Comparison of ENCODE assay signal across 8 cellular contexts in genomic region chr11:125496465-125496817, GRCh38. TPM values are rescaled to one million over a fixed set of nuclear protein-coding genes. Genes with fewer than 3 reads are reported as not detected.
A peak's percentile ranks its signal among the peaks of the same experiment; 100 is the strongest.
DNase-seq lines count a peak whose midpoint lies in the region; ATAC-seq, FAIRE-seq and TF ChIP-seq lines count a peak whose summit lies in the region.

No MANE protein-coding gene starts in this region.

- POLR2A ChIA-PET in activated CD4-positive, alpha-beta memory T cell treated with anti-CD3 and anti-CD28 coated beads, Interleukin-2, amount 10 ng/mL, durations not matched to agents 7 days and 5 days (lab: Charles Lee): interaction anchor here (1.0 kb wide), 1 partner anchor 73 kb away, joined by 3 read pairs; no protein-coding TSS in a partner anchor

- peaks cover 3% of the 10 kb centered on the region for H3K4me1 ChIP-seq in right cardiac atrium (ENCODE audit: control insufficient read depth, insufficient read depth, low read length)
- H3K4me1 ChIP-seq in small intestine (ENCODE audit: control insufficient read depth in 2 of 2, insufficient read depth in 1 of 2, low read depth in 1 of 2, low read length in 1 of 2): no peaks in the 10 kb centered on the region

- no peak overlapping the region for H3K27ac Mint-ChIP-seq in activated CD4-positive, alpha-beta memory T cell treated with anti-CD3 and anti-CD28 coated beads, Interleukin-2, amount 10 ng/mL, durations not matched to agents 7 days and 5 days

- H3K36me3 ChIP-seq in GM06990 (ENCODE audit: control insufficient read depth, insufficient read depth, low read length) (no peaks in the 10 kb centered on the region), small intestine (ENCODE audit: control insufficient read depth in 2 of 2, insufficient read depth in 2 of 2, low read length in 2 of 2) (no peaks in the 10 kb centered on the region)

- ATAC-seq in right cardiac atrium (peak in 1 of 2 donors; percentile 2), HG03439 (IDR thresholded peaks at IDR 0.05; ENCODE audit: unreplicated experiment) (no peak), GM19035 (IDR thresholded peaks at IDR 0.05; ENCODE audit: unreplicated experiment) (no peak)

- 26% methylated on average over 12 of the region's 12 CpGs for WGBS in right cardiac atrium
- WGBS in small intestine, 3 donors: 36 to 53% (median 53%) methylated on average over 12 of the region's 12 CpGs

- H3K4me3 Mint-ChIP-seq in activated CD4-positive, alpha-beta memory T cell treated with anti-CD3 and anti-CD28 coated beads, Interleukin-2, amount 10 ng/mL, durations not matched to agents 7 days and 5 days: peak overlapping the region; percentile 66

- no peaks in the 10 kb centered on the region for H3K27me3 ChIP-seq in GM06990 (replicated peaks; ENCODE audit: control insufficient read depth, insufficient read depth, low read length)
- H3K27me3 ChIP-seq in right cardiac atrium (ENCODE audit: control insufficient read depth, insufficient read depth): no peaks in the 10 kb centered on the region
- H3K27me3 ChIP-seq in small intestine (ENCODE audit: control insufficient read depth in 2 of 2, insufficient read depth in 2 of 2, low read length in 2 of 2): peaks cover 0 to 7% of the 10 kb centered on the region in 2 donors

- no peaks in the 10 kb centered on the region for H3K9me3 Mint-ChIP-seq in activated CD4-positive, alpha-beta memory T cell treated with anti-CD3 and anti-CD28 coated beads, Interleukin-2, amount 10 ng/mL, durations not matched to agents 7 days and 5 days

- CTCF ChIA-PET in activated CD4-positive, alpha-beta memory T cell treated with anti-CD3 and anti-CD28 coated beads, Interleukin-2, amount 10 ng/mL, durations not matched to agents 7 days and 5 days (lab: Charles Lee): no interaction called here

- DNase-seq in GM06990 (ENCODE audit: extremely low read depth, insufficient read length) (no peak), right cardiac atrium (peak; percentile 20 to 66 (median 60)), retinal pigment epithelial cell (ENCODE audit: low read depth) (no peak), small intestine (no peak)
- no peak for DNase-seq in activated CD4-positive, alpha-beta memory T cell treated with anti-CD3 and anti-CD28 coated beads, Interleukin-2, amount 10 ng/mL, durations not matched to agents 7 days and 5 days
- DNase-seq in stimulated activated CD4-positive, alpha-beta T cell treated with anti-CD3 and anti-CD28 coated beads, Interleukin-15, amount 100 ng/mL, for 24 hours: no peak

- H3K27ac ChIP-seq in right cardiac atrium (ENCODE audit: low read length) (peak overlapping the region; percentile 21), small intestine (ENCODE audit: low read depth in 1 of 2, low read length in 1 of 2) (no peak overlapping the region)

- H3K9me3 ChIP-seq in right cardiac atrium (ENCODE audit: control insufficient read depth, low read length) (no peaks in the 10 kb centered on the region), small intestine (ENCODE audit: control insufficient read depth, low read depth) (no peaks in the 10 kb centered on the region)

- H3K36me3 Mint-ChIP-seq in activated CD4-positive, alpha-beta memory T cell treated with anti-CD3 and anti-CD28 coated beads, Interleukin-2, amount 10 ng/mL, durations not matched to agents 7 days and 5 days (ENCODE audit: low read depth): peaks cover 3% of the 10 kb centered on the region

- peaks cover 19% of the 10 kb centered on the region for H3K4me1 Mint-ChIP-seq in activated CD4-positive, alpha-beta memory T cell treated with anti-CD3 and anti-CD28 coated beads, Interleukin-2, amount 10 ng/mL, durations not matched to agents 7 days and 5 days

- H3K27me3 Mint-ChIP-seq in activated CD4-positive, alpha-beta memory T cell treated with anti-CD3 and anti-CD28 coated beads, Interleukin-2, amount 10 ng/mL, durations not matched to agents 7 days and 5 days: peaks cover 49% of the 10 kb centered on the region

- intact Hi-C loops in right cardiac atrium (cut with DNase I): loop anchor here in 1 of 4 donors (10.0 kb wide), 1 partner anchor 68 kb away; the partner anchor contains the start of gene EI24

- H3K4me3 ChIP-seq in GM06990 (replicated peaks; ENCODE audit: low read depth, low read length) (peak overlapping the region; percentile 39), right cardiac atrium (ENCODE audit: low read length) (peak overlapping the region; percentile 81), retinal pigment epithelial cell (ENCODE audit: low read length) (peak overlapping the region; percentile 60), small intestine (ENCODE audit: low read depth in 1 of 2, low read length in 2 of 2) (peak overlapping the region in 1 of 2 donors; percentile 45)

- no peak for TF ChIP-seq CTCF in GM06990 (IDR thresholded peaks at IDR 0.05; ENCODE audit: insufficient read depth, low read length, poor library complexity, severe bottlenecking)
- no peak for TF ChIP-seq CTCF in retinal pigment epithelial cell (conservative IDR thresholded peaks at IDR 0.05; ENCODE audit: low read depth, low read length)

- FAIRE-seq in small intestine (lab: Jason Lieb, UNC): no peak

RNA-seq across cellular contexts. Expression of gene FEZ1, which starts 0.4 kb away (rescaled TPM):
- 1 to 10 TPM; 2.1 to 2.3 TPM for total RNA-seq in activated CD4-positive, alpha-beta memory T cell treated with anti-CD3 and anti-CD28 coated beads, Interleukin-2, amount 10 ng/mL, durations not matched to agents 7 days and 5 days
- 100 to 1,000 TPM in 2 of 4 donors, 10 to 100 TPM in 2; 62.6 to 139 (median 103) TPM for total RNA-seq in right cardiac atrium
- polyA plus RNA-seq in right cardiac atrium: 104 TPM
- polyA plus RNA-seq in small intestine: 10 to 100 TPM in 1 of 3 donors, 1 to 10 TPM in 1, under 1 TPM in 1; 0.89 to 16.0 (median 6.2) TPM

Comparison
In these comparisons a context has a peak if more than half of its experiments do, and no peak if none do; other contexts are left out.
1. DNase-seq: peak in right cardiac atrium (3 of 3); none in GM06990 (single experiment), activated CD4-positive, alpha-beta memory T cell treated with anti-CD3 and anti-CD28 coated beads, Interleukin-2, amount 10 ng/mL, durations not matched to agents 7 days and 5 days (single experiment), retinal pigment epithelial cell (single experiment), small intestine (single experiment) and stimulated activated CD4-positive, alpha-beta T cell treated with anti-CD3 and anti-CD28 coated beads, Interleukin-15, amount 100 ng/mL, for 24 hours (single experiment).
2. RNA of gene FEZ1, which starts 0.4 kb away (total RNA-seq): 62.6 to 139 TPM in right cardiac atrium; 2.1 to 2.3 TPM in activated CD4-positive, alpha-beta memory T cell treated with anti-CD3 and anti-CD28 coated beads, Interleukin-2, amount 10 ng/mL, durations not matched to agents 7 days and 5 days; every median in the first group is over 10 times any median in the second.